9 cellular contexts compared by ENCODE assay signal in the genomic region with DNA sequence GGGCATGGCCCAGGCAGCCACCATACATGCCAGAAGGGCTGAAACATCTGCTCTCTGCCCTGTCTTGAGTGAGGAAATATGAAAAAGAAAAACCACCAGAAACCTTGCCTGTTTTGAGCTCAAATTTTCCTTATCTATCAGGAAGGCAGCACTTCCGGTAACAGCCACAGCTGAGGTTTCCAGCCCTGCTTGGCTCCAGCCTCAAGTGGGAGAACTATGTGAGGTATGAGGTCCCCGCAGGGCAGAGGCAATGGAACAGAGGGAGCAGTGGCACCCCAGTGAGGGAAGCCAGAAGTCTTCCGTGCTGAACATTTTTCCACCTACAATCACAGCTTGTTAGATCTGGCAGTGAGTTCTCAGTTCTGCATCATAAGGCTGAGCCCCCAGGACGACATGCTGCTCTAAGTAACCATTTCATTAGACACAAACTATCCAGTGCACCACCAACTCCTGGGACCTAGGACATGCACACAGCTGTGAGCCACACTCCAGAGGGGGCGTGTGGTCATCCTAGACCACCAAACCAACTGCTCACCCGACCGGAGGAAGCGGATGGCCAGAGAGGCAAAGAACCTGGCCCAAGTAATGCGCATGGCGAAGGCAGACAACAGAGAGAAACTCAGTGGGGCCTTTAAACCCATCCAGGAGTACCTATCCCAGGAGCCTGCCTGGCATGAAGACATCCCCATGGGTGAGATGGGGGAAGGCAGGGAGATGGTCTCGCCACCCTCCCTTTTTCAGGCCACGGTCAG. TPM values are rescaled to one million over a fixed set of nuclear protein-coding genes. Genes with fewer than 3 reads are reported as not detected.
DNase-seq lines count a peak whose midpoint lies in the region; ATAC-seq, FAIRE-seq and TF ChIP-seq lines count a peak whose summit lies in the region.
"Had no signal": no experiment of that assay in that cellular context is flagged by ENCODE, and none has a peak within 500 bp of the region (broad histone marks: within the 10 kb centered on the region; RNA-seq: fewer than 3 reads in every experiment).

No MANE protein-coding gene starts in this region.

- H3K36me3 ChIP-seq in endothelial cell of umbilical vein (ENCODE audit: control insufficient read depth in 2 of 2, extremely low read depth in 1 of 2, insufficient read depth in 2 of 2, low read length in 2 of 2) = peaks cover 26 to 60% of the 10 kb centered on the region in 2 experiments

- H2AFZ ChIP-seq in endothelial cell of umbilical vein (ENCODE audit: low read depth, low read length) = no peak overlapping the region

- peak; percentile 16 for DNase-seq in CD1c-positive myeloid dendritic cell (ENCODE audit: extremely low spot score)
- peak; percentile 97 for DNase-seq in endothelial cell of umbilical vein (ENCODE audit: low read depth, low spot score)
- no peak for DNase-seq in neural crest cell (ENCODE audit: low read depth, low spot score)
- no peak for DNase-seq in D341Med (ENCODE audit: low spot score)
- DNase-seq in cortex of kidney (lab: John Stamatoyannopoulos, UW) = no peak
- DNase-seq in NCI-H146 (lab: John Stamatoyannopoulos, UW) = no peak
- DNase-seq: left colon had no signal

- no peak overlapping the region for H3K4me3 ChIP-seq in endothelial cell of umbilical vein (replicated peaks in 1 of 3; ENCODE audit: insufficient read depth in 1 of 3, low read depth in 1 of 3, low read length in 3 of 3)

- TF ChIP-seq POLR2A in endothelial cell of umbilical vein (IDR thresholded peaks at IDR 0.05; ENCODE audit: low read depth, low read length) = peak; percentile 37

- H3K4me1 Mint-ChIP-seq in T-helper 1 cell treated with Interleukin-12 subunit alpha and Interleukin-12 subunit beta and Interleukin-4 antibody, amounts not matched to agents 30 μg/mL and 1 μg/mL, for 36 hours (ENCODE audit: low read depth) = peaks cover 60% of the 10 kb centered on the region
- H3K4me1 Mint-ChIP-seq in neural crest cell = peaks cover 16% of the 10 kb centered on the region

- H3K4me1 ChIP-seq in endothelial cell of umbilical vein (ENCODE audit: control insufficient read depth, extremely low read depth, insufficient read depth, low read length) = peaks cover 85% of the 10 kb centered on the region

- H3K4me3 Mint-ChIP-seq in T-helper 1 cell treated with Interleukin-12 subunit alpha and Interleukin-12 subunit beta and Interleukin-4 antibody, amounts not matched to agents 30 μg/mL and 1 μg/mL, for 36 hours = peak overlapping the region; percentile 71
- no peak overlapping the region for H3K4me3 Mint-ChIP-seq in neural crest cell

- H4K20me1 ChIP-seq in endothelial cell of umbilical vein (replicated peaks; ENCODE audit: control insufficient read depth, extremely low read depth, insufficient read depth, low read length) = no peaks in the 10 kb centered on the region

- H3K9me1 ChIP-seq in endothelial cell of umbilical vein (replicated peaks; ENCODE audit: control insufficient read depth, extremely low read depth, insufficient read depth, low read length) = no peaks in the 10 kb centered on the region

- TF ChIP-seq CTCF in endothelial cell of umbilical vein (IDR thresholded peaks at IDR 0.05; ENCODE audit: extremely low read depth in 1 of 2, insufficient read depth in 1 of 2, low read depth in 1 of 2, low read length in 2 of 2) (no peak), neural crest cell (conservative IDR thresholded peaks at IDR 0.05) (no peak)

- no peaks in the 10 kb centered on the region for H3K27me3 ChIP-seq in endothelial cell of umbilical vein (ENCODE audit: control insufficient read depth in 2 of 2, insufficient read depth in 2 of 2, low read length in 2 of 2)

- H3K79me2 ChIP-seq in endothelial cell of umbilical vein (ENCODE audit: control insufficient read depth, insufficient read depth, low read length) = peaks cover 81% of the 10 kb centered on the region

- H3K27me3 Mint-ChIP-seq in T-helper 1 cell treated with Interleukin-12 subunit alpha and Interleukin-12 subunit beta and Interleukin-4 antibody, amounts not matched to agents 30 μg/mL and 1 μg/mL, for 36 hours (ENCODE audit: low read depth) = no peaks in the 10 kb centered on the region
- no peaks in the 10 kb centered on the region for H3K27me3 Mint-ChIP-seq in neural crest cell (ENCODE audit: low read depth)

- H3K9me3 ChIP-seq in endothelial cell of umbilical vein (replicated peaks; ENCODE audit: control insufficient read depth, insufficient read depth, low read length) = no peaks in the 10 kb centered on the region

- peak; percentile 99 for FAIRE-seq in endothelial cell of umbilical vein (lab: Jason Lieb, UNC)

- H3K4me2 ChIP-seq in endothelial cell of umbilical vein (ENCODE audit: insufficient read depth, low read length) = peak overlapping the region; percentile 2

- no peaks in the 10 kb centered on the region for H3K9me3 Mint-ChIP-seq in T-helper 1 cell treated with Interleukin-12 subunit alpha and Interleukin-12 subunit beta and Interleukin-4 antibody, amounts not matched to agents 30 μg/mL and 1 μg/mL, for 36 hours
- no peaks in the 10 kb centered on the region for H3K9me3 Mint-ChIP-seq in neural crest cell

- ATAC-seq in HG02970 (IDR thresholded peaks at IDR 0.05; ENCODE audit: low FRiP score, unreplicated experiment) = no peak
- ATAC-seq: left colon had no signal

- dilution Hi-C loops in endothelial cell of umbilical vein (cut with MboI; ENCODE audit: extremely low pct_ligation_motif_present, low sequenced_read_pairs) = no loop called here

- POLR2A ChIA-PET in endothelial cell of umbilical vein (lab: Charles Lee) = interaction anchor here (0.8 to 2.4 kb wide), 8 partner anchors 10 to 29 kb away, joined by 3 to 49 read pairs (median 7); a partner anchor contains a TSS

- BruUV-seq in endothelial cell of umbilical vein (replicated peaks; lab: Mats Ljungman, UMichigan) = no TSS peak

- H3K9ac ChIP-seq in endothelial cell of umbilical vein (replicated peaks; ENCODE audit: extremely low read depth, insufficient read depth, low read length) = peak overlapping the region; percentile 0

- intact Hi-C loops in endothelial cell of umbilical vein (cut with micrococcal nuclease) = loop anchor here (1.0 to 10.0 kb wide), 4 partner anchors 63 to 1451 kb away; no protein-coding TSS in a partner anchor

- H3K27ac Mint-ChIP-seq in T-helper 1 cell treated with Interleukin-12 subunit alpha and Interleukin-12 subunit beta and Interleukin-4 antibody, amounts not matched to agents 30 μg/mL and 1 μg/mL, for 36 hours = peak overlapping the region; percentile 88
- peak overlapping the region; percentile 54 for H3K27ac Mint-ChIP-seq in neural crest cell (ENCODE audit: unreplicated experiment)

- CTCF ChIA-PET in endothelial cell of umbilical vein (lab: Charles Lee) = interaction anchor here (0.8 to 1.9 kb wide), 10 partner anchors 12 to 64 kb away, joined by 3 to 9 read pairs (median 4); no protein-coding TSS in a partner anchor

- H3K27ac ChIP-seq in endothelial cell of umbilical vein (ENCODE audit: insufficient read depth, low read depth, low read length) = peak overlapping the region; percentile 53

- H3K36me3 Mint-ChIP-seq in T-helper 1 cell treated with Interleukin-12 subunit alpha and Interleukin-12 subunit beta and Interleukin-4 antibody, amounts not matched to agents 30 μg/mL and 1 μg/mL, for 36 hours (ENCODE audit: low read depth) = peaks cover 57% of the 10 kb centered on the region
- H3K36me3 Mint-ChIP-seq in neural crest cell (ENCODE audit: low read depth) = no peaks in the 10 kb centered on the region

TF ChIP-seq in endothelial cell of umbilical vein, 7 proteins besides CTCF, POLR2A, EP300 and RAD21:
- TF ChIP-seq JUN (IDR thresholded peaks at IDR 0.05; ENCODE audit: borderline replicate concordance, insufficient read depth, insufficient read length, low read depth) = peak; percentile 11
- peak; percentile 16 for TF ChIP-seq FOS (IDR thresholded peaks at IDR 0.05; ENCODE audit: borderline replicate concordance, insufficient read depth, low read length)
- no peak for TF ChIP-seq EZH2 (IDR thresholded peaks at IDR 0.05; ENCODE audit: borderline replicate concordance, low read depth, low read length, severe bottlenecking)
- peak; percentile 90 for TF ChIP-seq GATA2 (IDR thresholded peaks at IDR 0.05; ENCODE audit: insufficient read depth, insufficient read length, low read depth, low read length)
- peak; percentile 91 for TF ChIP-seq POLR2AphosphoS5 (IDR thresholded peaks at IDR 0.05; ENCODE audit: insufficient read depth, low read depth, low read length)
- TF ChIP-seq MYC (IDR thresholded peaks at IDR 0.05; ENCODE audit: low read depth, low read length) = peak; percentile 31
- TF ChIP-seq, protein P1, sequence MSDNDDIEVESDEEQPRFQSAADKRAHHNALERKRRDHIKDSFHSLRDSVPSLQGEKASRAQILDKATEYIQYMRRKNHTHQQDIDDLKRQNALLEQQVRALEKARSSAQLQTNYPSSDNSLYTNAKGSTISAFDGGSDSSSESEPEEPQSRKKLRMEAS (IDR thresholded peaks at IDR 0.05; ENCODE audit: insufficient read depth, insufficient read length) = peak; percentile 24
TF ChIP-seq in endothelial cell of umbilical vein: peak in this region for 6.

RNA-seq across cellular contexts. Expression of a gene that starts 22.6 kb away (rescaled TPM):
- 547 and 590 TPM in 2 replicates for total RNA-seq in endothelial cell of umbilical vein
- 660 and 666 TPM in 2 replicates for polyA plus RNA-seq in endothelial cell of umbilical vein
- 591 and 614 TPM in 2 replicates for polyA plus RNA-seq in endothelial cell of umbilical vein (2011; cell fraction: cytosol; rRNA removed)
- polyA plus RNA-seq in endothelial cell of umbilical vein (2011; cell fraction: nucleus; rRNA removed) = 508 and 517 TPM in 2 replicates
- polyA plus RNA-seq in endothelial cell of umbilical vein (2012) = 427 and 456 TPM in 2 replicates
- 633 and 649 TPM in 2 replicates for polyA minus RNA-seq in endothelial cell of umbilical vein
- polyA minus RNA-seq in endothelial cell of umbilical vein (2011; cell fraction: cytosol; rRNA and poly(A)+ RNA removed) = 55.7 TPM
- 186 and 244 TPM in 2 replicates for polyA minus RNA-seq in endothelial cell of umbilical vein (2011; cell fraction: nucleus; rRNA and poly(A)+ RNA removed)
- 154 and 155 TPM in 2 replicates for total RNA-seq in neural crest cell

Comparison
In these comparisons a context has a peak if more than half of its experiments do, and no peak if none do; other contexts are left out.
1. DNase-seq: peak in CD1c-positive myeloid dendritic cell (single experiment) and endothelial cell of umbilical vein (single experiment); none in neural crest cell (single experiment), D341Med (single experiment), cortex of kidney (single experiment) and NCI-H146 (single experiment).